In the genomic region with DNA sequence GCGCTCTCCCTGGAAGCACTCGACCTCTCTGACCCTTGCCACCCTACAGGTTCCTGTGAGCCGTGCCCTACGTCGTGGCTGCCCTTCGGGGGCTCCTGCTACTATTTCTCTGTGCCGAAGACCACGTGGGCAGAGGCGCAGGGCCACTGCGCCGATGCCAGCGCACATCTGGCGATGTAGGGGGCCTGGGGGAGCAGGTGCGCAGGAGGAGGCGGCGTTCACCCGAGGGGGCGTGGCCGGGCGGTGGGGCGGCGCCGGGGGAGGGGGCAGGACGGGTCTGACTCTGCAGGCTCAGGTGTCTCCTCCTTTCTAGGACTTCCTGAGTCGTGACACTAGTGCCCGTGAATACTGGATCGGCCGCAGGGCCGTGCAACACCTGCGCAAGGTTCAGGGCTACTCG, we compare ENCODE assay signal across 10 cellular contexts. TPM values are rescaled to one million over a fixed set of nuclear protein-coding genes. Genes with fewer than 3 reads are reported as not detected.
DNase-seq lines count a peak whose midpoint lies in the region; ATAC-seq and TF ChIP-seq lines count a peak whose summit lies in the region.
"Had no signal": no experiment of that assay in that cellular context is flagged by ENCODE, and none has a peak within 500 bp of the region (broad histone marks: within the 10 kb centered on the region; RNA-seq: fewer than 3 reads in every experiment).

No MANE protein-coding gene starts in this region.

- no peak overlapping the region for H3K27ac Mint-ChIP-seq in CD8-positive, alpha-beta memory T cell
- no peak overlapping the region for H3K27ac Mint-ChIP-seq in brain
- peak overlapping the region in 4 of 10 donors; percentile 20 to 69 (median 32) for H3K27ac Mint-ChIP-seq in naive thymus-derived CD8-positive, alpha-beta T cell
- no peak overlapping the region for H3K27ac Mint-ChIP-seq in natural killer cell treated with Interleukin-12 subunit alpha and Interleukin-12 subunit beta and Interleukin-15 and Interleukin-18, amount 100 ng/mL, for 72 hours

- peak; percentile 77 to 81 for ATAC-seq in naive thymus-derived CD8-positive, alpha-beta T cell
- no peak for ATAC-seq in natural killer cell treated with Interleukin-12 subunit alpha and Interleukin-12 subunit beta and Interleukin-15 and Interleukin-18, amount 100 ng/mL, for 72 hours
- no peak for ATAC-seq in left lobe of liver

- peak in 1 of 5 donors; percentile 42 for DNase-seq in CD8-positive, alpha-beta memory T cell
- DNase-seq in NCI-H2196 (lab: John Stamatoyannopoulos, UW; ENCODE audit: unreplicated experiment) (peak; percentile 32), kidney tubule cell (ENCODE audit: low spot score) (no peak), HuH-7 (ENCODE audit: low spot score) (no peak), left lobe of liver (ENCODE audit: low spot score) (no peak)
- DNase-seq in naive thymus-derived CD8-positive, alpha-beta T cell = peak in 9 of 10 donors; percentile 27 to 71 (median 49)
- no peak for DNase-seq in natural killer cell treated with Interleukin-12 subunit alpha and Interleukin-12 subunit beta and Interleukin-15 and Interleukin-18, amount 100 ng/mL, for 72 hours (ENCODE audit: low spot score)
- DNase-seq: MG63 had no signal

- peak overlapping the region; percentile 19 for H3K4me3 ChIP-seq in CD8-positive, alpha-beta memory T cell (ENCODE audit: low read length)
- H3K4me3 ChIP-seq: MG63 had no signal

- peaks cover 0 to 11% (median 0%) of the 10 kb centered on the region in 3 donors for H3K36me3 Mint-ChIP-seq in CD8-positive, alpha-beta memory T cell
- H3K36me3 Mint-ChIP-seq in brain = no peaks in the 10 kb centered on the region
- peaks cover 0 to 2% (median 0%) of the 10 kb centered on the region in 3 donors for H3K36me3 Mint-ChIP-seq in naive thymus-derived CD8-positive, alpha-beta T cell
- peaks cover 4% of the 10 kb centered on the region for H3K36me3 Mint-ChIP-seq in natural killer cell treated with Interleukin-12 subunit alpha and Interleukin-12 subunit beta and Interleukin-15 and Interleukin-18, amount 100 ng/mL, for 72 hours

- H3K9me3 Mint-ChIP-seq in CD8-positive, alpha-beta memory T cell = peaks cover 2 to 13% (median 5%) of the 10 kb centered on the region in 5 donors
- peaks cover 3 to 18% (median 6%) of the 10 kb centered on the region in 5 experiments for H3K9me3 Mint-ChIP-seq in brain
- peaks cover 0 to 5% (median 0%) of the 10 kb centered on the region in 9 donors for H3K9me3 Mint-ChIP-seq in naive thymus-derived CD8-positive, alpha-beta T cell
- no peaks in the 10 kb centered on the region for H3K9me3 Mint-ChIP-seq in natural killer cell treated with Interleukin-12 subunit alpha and Interleukin-12 subunit beta and Interleukin-15 and Interleukin-18, amount 100 ng/mL, for 72 hours

- H3K4me3 Mint-ChIP-seq in CD8-positive, alpha-beta memory T cell = peak overlapping the region in 3 of 7 donors; percentile 32 to 41 (median 37)
- peak overlapping the region in 4 of 5 experiments; percentile 18 to 74 (median 56) for H3K4me3 Mint-ChIP-seq in brain
- peak overlapping the region; percentile 45 to 88 (median 72) for H3K4me3 Mint-ChIP-seq in naive thymus-derived CD8-positive, alpha-beta T cell
- no peak overlapping the region for H3K4me3 Mint-ChIP-seq in natural killer cell treated with Interleukin-12 subunit alpha and Interleukin-12 subunit beta and Interleukin-15 and Interleukin-18, amount 100 ng/mL, for 72 hours

- POLR2A ChIA-PET in CD8-positive, alpha-beta memory T cell (lab: Charles Lee) = no interaction called here
- POLR2A ChIA-PET in naive thymus-derived CD8-positive, alpha-beta T cell (lab: Charles Lee) = no interaction called here

- H3K4me1 Mint-ChIP-seq in CD8-positive, alpha-beta memory T cell = peaks cover 0 to 11% (median 3%) of the 10 kb centered on the region in 3 donors
- peaks cover 5% of the 10 kb centered on the region for H3K4me1 Mint-ChIP-seq in brain
- peaks cover 7 to 19% (median 13%) of the 10 kb centered on the region in 4 donors for H3K4me1 Mint-ChIP-seq in naive thymus-derived CD8-positive, alpha-beta T cell
- H3K4me1 Mint-ChIP-seq in natural killer cell treated with Interleukin-12 subunit alpha and Interleukin-12 subunit beta and Interleukin-15 and Interleukin-18, amount 100 ng/mL, for 72 hours (ENCODE audit: low read depth in 2 of 2) = peaks cover 0 to 4% of the 10 kb centered on the region in 2 donors

- no peak for TF ChIP-seq CTCF in brain (conservative IDR thresholded peaks at IDR 0.05)

- H3K27me3 ChIP-seq in CD8-positive, alpha-beta memory T cell (ENCODE audit: insufficient read depth, low read length, poor library complexity, severe bottlenecking) = peaks cover 4% of the 10 kb centered on the region

- CTCF ChIA-PET in CD8-positive, alpha-beta memory T cell (lab: Charles Lee) = interaction anchor here (1.3 kb wide), 1 partner anchor 108 kb away, joined by 3 read pairs; the partner anchor contains the start of gene TRAPPC5

- H3K27ac ChIP-seq in CD8-positive, alpha-beta memory T cell (ENCODE audit: low read depth, low read length) = no peak overlapping the region

- no peaks in the 10 kb centered on the region for H3K36me3 ChIP-seq in CD8-positive, alpha-beta memory T cell (ENCODE audit: insufficient read depth, low read length)
- H3K36me3 ChIP-seq: MG63 had no signal

- H3K9me3 ChIP-seq in CD8-positive, alpha-beta memory T cell (ENCODE audit: low read length) = no peaks in the 10 kb centered on the region

- peaks cover 33 to 41% of the 10 kb centered on the region in 2 donors for H3K27me3 Mint-ChIP-seq in CD8-positive, alpha-beta memory T cell
- H3K27me3 Mint-ChIP-seq in brain = peaks cover 84% of the 10 kb centered on the region
- H3K27me3 Mint-ChIP-seq in naive thymus-derived CD8-positive, alpha-beta T cell = peaks cover 3 to 31% (median 17%) of the 10 kb centered on the region in 5 donors
- peaks cover 18 to 26% of the 10 kb centered on the region in 2 donors for H3K27me3 Mint-ChIP-seq in natural killer cell treated with Interleukin-12 subunit alpha and Interleukin-12 subunit beta and Interleukin-15 and Interleukin-18, amount 100 ng/mL, for 72 hours

- peaks cover 8% of the 10 kb centered on the region for H3K4me1 ChIP-seq in CD8-positive, alpha-beta memory T cell (ENCODE audit: insufficient read depth, low read length)

RNA-seq across cellular contexts. Expression of gene CLEC4M, which starts 26.4 kb away (rescaled TPM):
- total RNA-seq in CD8-positive, alpha-beta memory T cell = not detected
- not detected for polyA plus RNA-seq in CD8-positive, alpha-beta memory T cell
- not detected for polyA plus RNA-seq in brain (ENCODE audit: insufficient read depth, low read depth, low replicate concordance)
- not detected for total RNA-seq in naive thymus-derived CD8-positive, alpha-beta T cell
- polyA plus RNA-seq in naive thymus-derived CD8-positive, alpha-beta T cell = not detected
- not detected for total RNA-seq in natural killer cell treated with Interleukin-12 subunit alpha and Interleukin-12 subunit beta and Interleukin-15 and Interleukin-18, amount 100 ng/mL, for 72 hours
- total RNA-seq in left lobe of liver = 13.2 TPM
- total RNA-seq: fibroblast of lung had no signal
- polyA plus RNA-seq: fibroblast of lung had no signal

RNA-seq across cellular contexts. Expression of gene EVI5L, which starts 40.6 kb away (rescaled TPM):
- total RNA-seq in CD8-positive, alpha-beta memory T cell = 1 to 10 TPM; 6.7 to 7.4 TPM
- 2.9 TPM for polyA plus RNA-seq in CD8-positive, alpha-beta memory T cell
- 45.3 TPM for polyA plus RNA-seq in brain (ENCODE audit: insufficient read depth, low read depth, low replicate concordance)
- total RNA-seq in naive thymus-derived CD8-positive, alpha-beta T cell = 10 to 100 TPM; 10.5 to 11.5 TPM
- polyA plus RNA-seq in naive thymus-derived CD8-positive, alpha-beta T cell = 1 to 10 TPM; 1.1 to 2.7 (median 1.7) TPM
- total RNA-seq in natural killer cell treated with Interleukin-12 subunit alpha and Interleukin-12 subunit beta and Interleukin-15 and Interleukin-18, amount 100 ng/mL, for 72 hours = 10 to 100 TPM in 1 of 2 donors, 1 to 10 TPM in 1; 7.8 to 11.5 TPM
- 4.8 TPM for total RNA-seq in left lobe of liver

RNA-seq across cellular contexts. Expression of gene CD209, which starts 42.1 kb away (rescaled TPM):
- under 1 TPM; 0.16 to 0.28 TPM for total RNA-seq in CD8-positive, alpha-beta memory T cell
- polyA plus RNA-seq in CD8-positive, alpha-beta memory T cell = not detected
- 1.8 TPM for polyA plus RNA-seq in brain (ENCODE audit: insufficient read depth, low read depth, low replicate concordance)
- under 1 TPM; 0.11 to 0.26 TPM for total RNA-seq in naive thymus-derived CD8-positive, alpha-beta T cell
- polyA plus RNA-seq in naive thymus-derived CD8-positive, alpha-beta T cell = not detected
- not detected for total RNA-seq in natural killer cell treated with Interleukin-12 subunit alpha and Interleukin-12 subunit beta and Interleukin-15 and Interleukin-18, amount 100 ng/mL, for 72 hours
- 1.2 TPM for total RNA-seq in left lobe of liver
- total RNA-seq: fibroblast of lung had no signal
- polyA plus RNA-seq: fibroblast of lung had no signal

RNA-seq across cellular contexts. Expression of gene CLEC4G, which starts 57.5 kb away (rescaled TPM):
- not detected for total RNA-seq in CD8-positive, alpha-beta memory T cell
- not detected for polyA plus RNA-seq in CD8-positive, alpha-beta memory T cell
- polyA plus RNA-seq in brain (ENCODE audit: insufficient read depth, low read depth, low replicate concordance) = 0.49 TPM
- not detected for total RNA-seq in naive thymus-derived CD8-positive, alpha-beta T cell
- polyA plus RNA-seq in naive thymus-derived CD8-positive, alpha-beta T cell = not detected
- not detected for total RNA-seq in natural killer cell treated with Interleukin-12 subunit alpha and Interleukin-12 subunit beta and Interleukin-15 and Interleukin-18, amount 100 ng/mL, for 72 hours
- 34.3 TPM for total RNA-seq in left lobe of liver
- total RNA-seq: fibroblast of lung had no signal
- polyA plus RNA-seq: fibroblast of lung had no signal

Comparison
In these comparisons a context has a peak if more than half of its experiments do, and no peak if none do; other contexts are left out.
1. DNase-seq: peak in NCI-H2196 (single experiment) and naive thymus-derived CD8-positive, alpha-beta T cell (9 of 10); none in natural killer cell treated with Interleukin-12 subunit alpha and Interleukin-12 subunit beta and Interleukin-15 and Interleukin-18, amount 100 ng/mL, for 72 hours (single experiment), kidney tubule cell (single experiment), HuH-7 (single experiment) and left lobe of liver (single experiment).
2. ATAC-seq: peak in naive thymus-derived CD8-positive, alpha-beta T cell (2 of 2); none in natural killer cell treated with Interleukin-12 subunit alpha and Interleukin-12 subunit beta and Interleukin-15 and Interleukin-18, amount 100 ng/mL, for 72 hours (0 of 2) and left lobe of liver (single experiment).
3. RNA of gene CLEC4M, which starts 26.4 kb away (total RNA-seq): 13.2 TPM in left lobe of liver (single experiment); not detected in naive thymus-derived CD8-positive, alpha-beta T cell, not detected in CD8-positive, alpha-beta memory T cell and not detected in natural killer cell treated with Interleukin-12 subunit alpha and Interleukin-12 subunit beta and Interleukin-15 and Interleukin-18, amount 100 ng/mL, for 72 hours; every median in the first group is over 10 times any median in the second.